Comparison of ENCODE assay signal across 16 cellular contexts in the genomic region with DNA sequence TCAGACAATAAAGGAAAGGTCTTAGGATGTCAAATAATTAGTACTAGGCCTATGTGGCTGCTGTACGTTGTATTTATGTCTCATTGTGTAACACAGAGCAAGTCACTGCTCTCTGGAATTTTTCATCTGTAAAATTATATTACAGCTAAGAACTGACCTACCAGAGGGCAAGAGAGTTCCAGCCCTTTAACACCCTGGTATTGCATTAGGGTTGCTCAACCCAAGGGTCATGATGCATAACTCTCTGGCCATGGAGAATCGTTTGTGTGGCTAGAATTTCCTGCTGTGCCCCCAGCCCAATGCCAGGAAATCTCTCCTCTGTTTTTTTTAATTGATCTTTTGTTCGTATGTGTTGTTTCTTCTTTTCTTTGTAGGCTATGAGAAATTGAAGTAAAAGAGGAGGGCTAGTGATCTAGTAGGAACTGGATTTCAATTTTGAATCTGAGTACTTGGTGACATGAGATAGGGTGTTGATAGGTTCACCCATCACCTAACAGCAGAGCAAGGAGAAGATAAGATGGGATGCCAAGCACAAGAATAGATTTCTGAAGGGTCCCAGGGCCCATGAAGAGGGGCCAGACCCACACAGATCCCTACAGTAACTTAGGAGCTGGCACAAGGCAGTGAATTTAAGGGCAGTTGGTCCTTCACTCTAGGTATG.
DNase-seq lines count a peak whose midpoint lies in the region; ATAC-seq, FAIRE-seq and TF ChIP-seq lines count a peak whose summit lies in the region.
"Had no signal": no experiment of that assay in that cellular context is flagged by ENCODE, and none has a peak within 500 bp of the region (broad histone marks: within the 10 kb centered on the region; RNA-seq: fewer than 3 reads in every experiment).

No MANE protein-coding gene starts in this region.

- FAIRE-seq in H54 (lab: Jason Lieb, UNC), result no peak
- FAIRE-seq: GM12892 had no signal

- H3K4me3 ChIP-seq in NB4 (ENCODE audit: low read depth, low read length), result no peak overlapping the region
- H3K4me3 ChIP-seq in fibroblast of the aortic adventitia (ENCODE audit: low read depth, low read length), result no peak overlapping the region
- H3K4me3 ChIP-seq: upper lobe of right lung had no signal

- TF ChIP-seq CTCF in NB4 (IDR thresholded peaks at IDR 0.05; ENCODE audit: low read depth, low read length) (no peak), fibroblast of the aortic adventitia (IDR thresholded peaks at IDR 0.05; ENCODE audit: insufficient read depth, low read length) (no peak), omental fat pad (IDR thresholded peaks at IDR 0.05) (no peak)

- no peak for TF ChIP-seq POLR2A in NB4 (IDR thresholded peaks at IDR 0.05; ENCODE audit: extremely low read depth, insufficient read length)
- TF ChIP-seq POLR2A in H54 (IDR thresholded peaks at IDR 0.05; ENCODE audit: low read depth, low read length), result no peak

- DNase-seq in AML-193 (lab: John Stamatoyannopoulos, UW) (peak; percentile 74 to 87), NB4 (ENCODE audit: low read depth) (peak; percentile 86), fibroblast of the aortic adventitia (ENCODE audit: low read depth) (peak; percentile 54), omental fat pad (ENCODE audit: low spot score) (no peak), GF-D8 (lab: John Stamatoyannopoulos, UW) (no peak), mucosa of gallbladder (ENCODE audit: low spot score) (no peak), T-helper 1 cell (no peak), H54 (ENCODE audit: insufficient read length, low spot score) (no peak)
- DNase-seq: activated CD4-positive, alpha-beta T cell treated with anti-CD3 and anti-CD28 coated beads, Interleukin-2, amount 50 U/mL, for 48 hours; activated effector memory CD4-positive, alpha-beta T cell treated with anti-CD3 and anti-CD28 coated beads, Interleukin-2, amount 50 U/mL, for 16 hours; central memory CD4-positive, alpha-beta T cell; DMS79 treated with DMSO at 0.1 percent for 48 hours; NCI-H146; NCI-H526; upper lobe of right lung had no signal

- peak; percentile 30 for ATAC-seq in omental fat pad (ENCODE audit: low FRiP score)
- ATAC-seq: upper lobe of right lung had no signal

Comparison
In these comparisons a context has a peak if more than half of its experiments do, and no peak if none do; other contexts are left out.
1. DNase-seq: peak in AML-193 (2 of 2), NB4 (single experiment) and fibroblast of the aortic adventitia (single experiment); none in omental fat pad (single experiment), GF-D8 (single experiment), mucosa of gallbladder (single experiment), T-helper 1 cell (0 of 5) and H54 (single experiment).